In genomic region chr9:70304810-70305209, GRCh38 we compare ENCODE assay signal across 16 cellular contexts. TPM values are rescaled to one million over a fixed set of nuclear protein-coding genes. Genes with fewer than 3 reads are reported as not detected.
DNase-seq lines count a peak whose midpoint lies in the region; ATAC-seq, FAIRE-seq and TF ChIP-seq lines count a peak whose summit lies in the region.
"Had no signal": no experiment of that assay in that cellular context is flagged by ENCODE, and none has a peak within 500 bp of the region (broad histone marks: within the 10 kb centered on the region; RNA-seq: fewer than 3 reads in every experiment).

No MANE protein-coding gene starts in this region.

- H3K27ac ChIP-seq in pancreas: no peak overlapping the region
- H3K27ac ChIP-seq in stomach: no peak overlapping the region
- H3K27ac ChIP-seq: HL-60 had no signal

- H3K4me3 ChIP-seq in pancreas (no peak overlapping the region), stomach (no peak overlapping the region)
- H3K4me3 ChIP-seq: HAP-1 had no signal

- TF ChIP-seq CTCF in pancreas (IDR thresholded peaks at IDR 0.05) (no peak), stomach (IDR thresholded peaks at IDR 0.05) (no peak)

- ATAC-seq in T-helper 17 cell: no peak
- peak; percentile 47 to 88 (median 69) for ATAC-seq in pancreas
- ATAC-seq in HG03521 (IDR thresholded peaks at IDR 0.05; ENCODE audit: unreplicated experiment): no peak
- ATAC-seq: CD8-positive, alpha-beta T cell had no signal

- H3K4me1 Mint-ChIP-seq in T-helper 17 cell: peaks cover 9% of the 10 kb centered on the region
- H3K4me1 Mint-ChIP-seq: CD14-positive monocyte had no signal

- no peak for TF ChIP-seq EP300 in stomach (IDR thresholded peaks at IDR 0.05)

- H3K27ac Mint-ChIP-seq in T-helper 17 cell: peak overlapping the region; percentile 19

- no peak for DNase-seq in T-helper 17 cell
- DNase-seq in pancreas: no peak
- DNase-seq in pons (ENCODE audit: low spot score): no peak
- no peak for DNase-seq in GM03348 (ENCODE audit: low spot score)
- no peak for DNase-seq in stomach
- DNase-seq: Caco-2; CD8-positive, alpha-beta T cell; GOT3; KBM-7 had no signal

- no peaks in the 10 kb centered on the region for H3K27me3 ChIP-seq in pancreas
- H3K27me3 ChIP-seq in stomach: no peaks in the 10 kb centered on the region

- TF ChIP-seq POLR2A in stomach (IDR thresholded peaks at IDR 0.05): no peak

- H3K36me3 ChIP-seq in pancreas: peaks cover 0 to 26% (median 3%) of the 10 kb centered on the region in 3 donors
- peaks cover 22 to 77% (median 67%) of the 10 kb centered on the region in 4 donors for H3K36me3 ChIP-seq in stomach

- FAIRE-seq in G401.6 (lab: Jason Lieb, UNC) (peak; percentile 76), colon (lab: Jason Lieb, UNC) (peak; percentile 78), pancreas (lab: Jason Lieb, UNC) (peak; percentile 9)
- FAIRE-seq: GM19239 had no signal

- H3K27me3 Mint-ChIP-seq in T-helper 17 cell: no peaks in the 10 kb centered on the region

- intact Hi-C loops in pancreas (cut with DNase I): no loop called here
- intact Hi-C loops in stomach (cut with DNase I; ENCODE audit: low total_unique reads): no loop called here

- peaks cover 10 to 17% (median 12%) of the 10 kb centered on the region in 3 donors for H3K4me1 ChIP-seq in pancreas
- H3K4me1 ChIP-seq in stomach: peaks cover 0 to 25% (median 14%) of the 10 kb centered on the region in 4 donors
- H3K4me1 ChIP-seq: Caco-2, HAP-1 had no signal

- H3K4me3 Mint-ChIP-seq in T-helper 17 cell: no peak overlapping the region
- H3K4me3 Mint-ChIP-seq: CD14-positive monocyte; CD8-positive, alpha-beta T cell had no signal

- H3K36me3 Mint-ChIP-seq in T-helper 17 cell (ENCODE audit: low read depth): peaks cover 9% of the 10 kb centered on the region

- no peaks in the 10 kb centered on the region for H3K9me3 ChIP-seq in T-helper 17 cell (ENCODE audit: control insufficient read depth, low read length, poor library complexity, severe bottlenecking)
- H3K9me3 ChIP-seq in pancreas: no peaks in the 10 kb centered on the region
- H3K9me3 ChIP-seq in stomach: no peaks in the 10 kb centered on the region
- H3K9me3 ChIP-seq: Caco-2, HAP-1 had no signal

RNA-seq across cellular contexts. Expression of gene SMC5, which starts 46.0 kb away (rescaled TPM):
- 10 to 100 TPM; 26.5 to 31.1 TPM for total RNA-seq in T-helper 17 cell
- total RNA-seq in pancreas: 10 to 100 TPM; 13.0 to 23.2 (median 15.1) TPM
- 10 to 100 TPM in 1 of 2 donors, 1 to 10 TPM in 1; 6.1 to 14.9 TPM for polyA plus RNA-seq in pancreas
- total RNA-seq in stomach: 10 to 100 TPM; 12.9 to 93.8 (median 34.3) TPM
- polyA plus RNA-seq in stomach: 10 to 100 TPM in 1 of 3 donors, 1 to 10 TPM in 2; 7.9 to 10.1 (median 8.0) TPM

Comparison
In these comparisons a context has a peak if more than half of its experiments do, and no peak if none do; other contexts are left out.
1. ATAC-seq: peak in pancreas (4 of 4); none in T-helper 17 cell (single experiment) and HG03521 (single experiment).